1 cellular context compared by ENCODE assay signal in genomic region chr13:108437496-108437895, GRCh38.
TF ChIP-seq lines count a peak whose summit lies in the region.

No MANE protein-coding gene starts in this region.

TF ChIP-seq in SK-N-SH, 30 proteins besides CTCF, POLR2A, EP300 and RAD21 (continued from another document):
- TF ChIP-seq USF1 (IDR thresholded peaks at IDR 0.05; ENCODE audit: borderline replicate concordance, low read depth) (no peak), PBX3 (IDR thresholded peaks at IDR 0.05) (no peak), MAX (IDR thresholded peaks at IDR 0.05; ENCODE audit: low read depth) (no peak), SIN3A (IDR thresholded peaks at IDR 0.05; ENCODE audit: borderline replicate concordance, low read depth, low read length) (no peak), FOXM1 (IDR thresholded peaks at IDR 0.05; ENCODE audit: low read depth) (no peak), USF2 (IDR thresholded peaks at IDR 0.05; ENCODE audit: borderline replicate concordance, low read depth, low read length) (no peak), ZBTB33 (IDR thresholded peaks at IDR 0.05; ENCODE audit: borderline replicate concordance, low read depth) (no peak), TAF1 (IDR thresholded peaks at IDR 0.05; ENCODE audit: borderline replicate concordance, low read depth, low read length) (no peak)
